Comparison of ENCODE assay signal across 1 cellular context in genomic region chr16:3054965-3055733, GRCh38.
TF ChIP-seq lines count a peak whose summit lies in the region.

No MANE protein-coding gene starts in this region.

TF ChIP-seq in K562, 482 proteins besides CTCF, POLR2A, EP300 and RAD21:
- TF ChIP-seq POLR2G (IDR thresholded peaks at IDR 0.05; ENCODE audit: low read depth, low read length) (peak; percentile 35; the same call in 1 of the 2 replicates), BCOR (IDR thresholded peaks at IDR 0.05) (peak; percentile 63; the same call in 1 of the 2 replicates), PATZ1 (CRISPR knock-in tag; IDR thresholded peaks at IDR 0.05; ENCODE audit: borderline replicate concordance) (no peak), RBM25 (IDR thresholded peaks at IDR 0.05; ENCODE audit: low read depth, low read length, severe bottlenecking) (peak; percentile 61)
